ENCODE assay signal across 9 cellular contexts in the genomic region with DNA sequence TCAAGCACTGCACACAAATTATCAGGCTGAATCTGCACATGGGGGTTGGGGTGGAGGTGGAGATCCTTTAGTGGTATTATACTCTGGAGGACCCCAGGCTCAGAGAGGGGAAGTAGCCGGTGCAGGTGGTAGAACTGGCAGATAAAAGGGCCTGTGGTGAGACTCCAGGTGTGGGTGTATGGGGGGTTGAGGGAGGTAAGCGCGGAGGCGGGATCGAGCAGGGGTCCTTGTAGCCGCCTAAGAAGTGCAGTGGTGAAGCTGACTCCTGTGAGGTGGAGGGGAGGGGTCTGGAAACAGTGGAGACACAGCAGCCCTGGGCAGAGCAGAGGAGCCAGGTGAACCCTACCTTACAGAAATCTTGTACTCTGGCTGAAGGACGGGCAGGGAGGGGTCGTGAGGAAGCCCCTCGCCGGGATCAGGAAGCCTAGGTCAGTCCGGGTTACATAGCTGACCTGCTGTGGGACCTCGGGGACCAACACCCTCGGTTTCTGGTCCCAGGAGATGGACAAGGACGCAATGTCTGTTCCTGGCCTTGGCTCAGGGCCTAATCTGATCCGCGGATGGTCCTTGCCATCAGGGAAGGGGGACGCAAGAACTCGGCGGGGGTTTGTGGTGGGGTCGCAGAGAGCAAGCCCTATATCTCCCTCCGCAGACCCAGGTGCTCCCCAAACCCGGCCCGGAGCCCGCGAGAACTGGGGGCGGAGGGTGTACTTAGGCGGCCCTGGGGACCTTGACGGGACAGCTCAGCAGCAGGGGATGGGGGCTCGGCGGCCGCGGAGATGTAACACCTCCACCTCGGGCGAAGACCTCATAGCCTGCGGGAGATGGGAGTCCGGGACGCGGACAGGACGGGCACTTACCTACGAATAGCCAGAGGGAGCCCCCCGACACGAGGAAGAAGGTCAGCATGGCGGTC. TPM values are rescaled to one million over a fixed set of nuclear protein-coding genes. Genes with fewer than 3 reads are reported as not detected.
A peak's percentile ranks its signal among the peaks of the same experiment; 100 is the strongest.
DNase-seq lines count a peak whose midpoint lies in the region; ATAC-seq, FAIRE-seq and TF ChIP-seq lines count a peak whose summit lies in the region.
"Had no signal": no experiment of that assay in that cellular context is flagged by ENCODE, and none has a peak within 500 bp of the region (broad histone marks: within the 10 kb centered on the region; RNA-seq: fewer than 3 reads in every experiment).

No MANE protein-coding gene starts in this region.

- no peaks in the 10 kb centered on the region for H3K9me3 Mint-ChIP-seq in activated naive CD4-positive, alpha-beta T cell treated with anti-CD3 and anti-CD28 coated beads, Interleukin-2, amount 10 ng/mL, durations not matched to agents 7 days and 5 days
- H3K9me3 Mint-ChIP-seq in MCF 10A (ENCODE audit: unreplicated experiment) = no peaks in the 10 kb centered on the region
- no peaks in the 10 kb centered on the region for H3K9me3 Mint-ChIP-seq in type B pancreatic cell

- no peak for ATAC-seq in lung (ENCODE audit: insufficient read depth, low FRiP score)

- H3K36me3 ChIP-seq in lung (ENCODE audit: control insufficient read depth in 2 of 2, insufficient read depth in 2 of 2, low read length in 2 of 2) = no peaks in the 10 kb centered on the region
- H3K36me3 ChIP-seq: neutrophil had no signal

- no peaks in the 10 kb centered on the region for H3K9me3 ChIP-seq in lung (ENCODE audit: control insufficient read depth in 2 of 2, insufficient read depth in 1 of 2, low read length in 1 of 2)
- H3K9me3 ChIP-seq: neutrophil had no signal

- no peak overlapping the region for H3K27ac Mint-ChIP-seq in activated naive CD4-positive, alpha-beta T cell treated with anti-CD3 and anti-CD28 coated beads, Interleukin-2, amount 10 ng/mL, durations not matched to agents 7 days and 5 days
- H3K27ac Mint-ChIP-seq in MCF 10A (ENCODE audit: low read depth, unreplicated experiment) = no peak overlapping the region
- H3K27ac Mint-ChIP-seq in type B pancreatic cell = no peak overlapping the region

- peaks cover 28% of the 10 kb centered on the region for H3K4me1 Mint-ChIP-seq in activated naive CD4-positive, alpha-beta T cell treated with anti-CD3 and anti-CD28 coated beads, Interleukin-2, amount 10 ng/mL, durations not matched to agents 7 days and 5 days
- H3K4me1 Mint-ChIP-seq in MCF 10A (ENCODE audit: insufficient read depth, unreplicated experiment) (peaks cover 18% of the 10 kb centered on the region), type B pancreatic cell (ENCODE audit: unreplicated experiment) (no peaks in the 10 kb centered on the region)

- CTCF ChIA-PET in activated naive CD4-positive, alpha-beta T cell treated with anti-CD3 and anti-CD28 coated beads, Interleukin-2, amount 10 ng/mL, durations not matched to agents 7 days and 5 days (lab: Charles Lee) = interaction anchor here (1.3 to 8.0 kb wide), 7 partner anchors 9 to 420 kb away, joined by 3 to 211 read pairs (median 7); partner anchors contain the start of gene IL3
- CTCF ChIA-PET in MCF 10A (lab: Yijun Ruan, JAX) = interaction anchor here (0.6 to 7.8 kb wide), 6 partner anchors 9 to 421 kb away, joined by 3 to 171 read pairs (median 24); no protein-coding TSS in a partner anchor

- intact Hi-C loops in MCF 10A (cut with micrococcal nuclease) = no loop called here

- POLR2A ChIA-PET in MCF 10A (lab: Yijun Ruan, JAX) = interaction anchor here (1.1 to 1.4 kb wide), 2 partner anchors 10 to 375 kb away, joined by 3 read pairs; no protein-coding TSS in a partner anchor

- DNase-seq in activated naive CD4-positive, alpha-beta T cell treated with anti-CD3 and anti-CD28 coated beads, Interleukin-2, amount 10 ng/mL, durations not matched to agents 7 days and 5 days = peak; percentile 20
- no peak for DNase-seq in activated naive CD4-positive, alpha-beta T cell (lab: John Stamatoyannopoulos, UW)
- no peak for DNase-seq in MCF 10A (ENCODE audit: unreplicated experiment)
- no peak for DNase-seq in lung (ENCODE audit: low spot score)
- DNase-seq in type B pancreatic cell (ENCODE audit: extremely low spot score, unreplicated experiment) = peak; percentile 66
- no peak for DNase-seq in NCI-H146 treated with DMSO at 0.1 percent for 48 hours (lab: John Stamatoyannopoulos, UW; ENCODE audit: unreplicated experiment)
- DNase-seq in D721Med (ENCODE audit: insufficient read length, low spot score) = no peak
- DNase-seq in COR-L47 (lab: John Stamatoyannopoulos, UW) = no peak

- H3K27me3 Mint-ChIP-seq in activated naive CD4-positive, alpha-beta T cell treated with anti-CD3 and anti-CD28 coated beads, Interleukin-2, amount 10 ng/mL, durations not matched to agents 7 days and 5 days = peaks cover 86% of the 10 kb centered on the region
- H3K27me3 Mint-ChIP-seq in MCF 10A (ENCODE audit: insufficient read depth, unreplicated experiment) (peaks cover 10% of the 10 kb centered on the region), type B pancreatic cell (peaks cover 75% of the 10 kb centered on the region)

- H3K27ac ChIP-seq in lung (ENCODE audit: low read depth in 1 of 2, low read length in 1 of 2) = no peak overlapping the region
- H3K27ac ChIP-seq: neutrophil had no signal

- peak overlapping the region; percentile 67 for H3K4me3 Mint-ChIP-seq in activated naive CD4-positive, alpha-beta T cell treated with anti-CD3 and anti-CD28 coated beads, Interleukin-2, amount 10 ng/mL, durations not matched to agents 7 days and 5 days
- H3K4me3 Mint-ChIP-seq in MCF 10A (ENCODE audit: unreplicated experiment) = peak overlapping the region; percentile 50
- peak overlapping the region; percentile 83 for H3K4me3 Mint-ChIP-seq in type B pancreatic cell

- WGBS in lung, 2 donors = 21 to 22% methylated on average over 41 to 43 of the region's 43 CpGs

- no TSS peak for BruUV-seq in MCF 10A (replicated peaks; lab: Mats Ljungman, UMichigan)

- H3K4me1 ChIP-seq in lung (ENCODE audit: control insufficient read depth in 2 of 2, insufficient read depth in 2 of 2, low read length in 2 of 2) = peaks cover 0 to 9% of the 10 kb centered on the region in 2 donors

- TF ChIP-seq CTCF in MCF 10A (IDR thresholded peaks at IDR 0.05; ENCODE audit: unreplicated experiment) = no peak
- TF ChIP-seq CTCF in lung (IDR thresholded peaks at IDR 0.05; ENCODE audit: control extremely low read depth, extremely low read depth) = no peak
- TF ChIP-seq CTCF in type B pancreatic cell (conservative IDR thresholded peaks at IDR 0.05) = no peak
- TF ChIP-seq CTCF in D721Med (IDR thresholded peaks at IDR 0.05; ENCODE audit: insufficient read depth, missing control alignments) = no peak

- H3K36me3 Mint-ChIP-seq in activated naive CD4-positive, alpha-beta T cell treated with anti-CD3 and anti-CD28 coated beads, Interleukin-2, amount 10 ng/mL, durations not matched to agents 7 days and 5 days = no peaks in the 10 kb centered on the region
- H3K36me3 Mint-ChIP-seq in MCF 10A (ENCODE audit: insufficient read depth, unreplicated experiment) (no peaks in the 10 kb centered on the region), type B pancreatic cell (no peaks in the 10 kb centered on the region)

- peak overlapping the region; percentile 49 for H3K4me3 ChIP-seq in lung

- no peak for FAIRE-seq in D721Med (lab: Jason Lieb, UNC)

- H3K27me3 ChIP-seq in lung (ENCODE audit: control insufficient read depth, insufficient read depth) = no peaks in the 10 kb centered on the region

RNA-seq across cellular contexts. Expression of gene ACSL6, which starts 0.6 kb away (rescaled TPM):
- total RNA-seq in MCF 10A (2022) = not detected in 2 replicates
- 1 to 10 TPM in 1 of 2 donors, under 1 TPM in 1; 0.43 to 6.7 TPM for total RNA-seq in lung
- under 1 TPM; 0.10 to 0.33 TPM for polyA plus RNA-seq in lung
- 0.97 and 2.8 TPM in 2 replicates for total RNA-seq in type B pancreatic cell (ENCODE audit: low replicate concordance)

RNA-seq across cellular contexts. Expression of gene IL3, which starts 49.6 kb away (rescaled TPM):
- total RNA-seq in MCF 10A (2022) (not detected in 2 replicates), lung (not detected), type B pancreatic cell (ENCODE audit: low replicate concordance) (not detected in 2 replicates)
- not detected for polyA plus RNA-seq in lung

Comparison
In these comparisons a context has a peak if more than half of its experiments do, and no peak if none do; other contexts are left out.
1. DNase-seq: peak in activated naive CD4-positive, alpha-beta T cell treated with anti-CD3 and anti-CD28 coated beads, Interleukin-2, amount 10 ng/mL, durations not matched to agents 7 days and 5 days (single experiment) and type B pancreatic cell (single experiment); none in activated naive CD4-positive, alpha-beta T cell (0 of 4), MCF 10A (single experiment), lung (single experiment), NCI-H146 treated with DMSO at 0.1 percent for 48 hours (single experiment), D721Med (single experiment) and COR-L47 (single experiment).
2. Peak in every context shown above with its lines, with median percentiles within 50 percentile points of each other: H3K4me3 Mint-ChIP-seq.